ENCODE assay signal across 8 cellular contexts in the genomic region with DNA sequence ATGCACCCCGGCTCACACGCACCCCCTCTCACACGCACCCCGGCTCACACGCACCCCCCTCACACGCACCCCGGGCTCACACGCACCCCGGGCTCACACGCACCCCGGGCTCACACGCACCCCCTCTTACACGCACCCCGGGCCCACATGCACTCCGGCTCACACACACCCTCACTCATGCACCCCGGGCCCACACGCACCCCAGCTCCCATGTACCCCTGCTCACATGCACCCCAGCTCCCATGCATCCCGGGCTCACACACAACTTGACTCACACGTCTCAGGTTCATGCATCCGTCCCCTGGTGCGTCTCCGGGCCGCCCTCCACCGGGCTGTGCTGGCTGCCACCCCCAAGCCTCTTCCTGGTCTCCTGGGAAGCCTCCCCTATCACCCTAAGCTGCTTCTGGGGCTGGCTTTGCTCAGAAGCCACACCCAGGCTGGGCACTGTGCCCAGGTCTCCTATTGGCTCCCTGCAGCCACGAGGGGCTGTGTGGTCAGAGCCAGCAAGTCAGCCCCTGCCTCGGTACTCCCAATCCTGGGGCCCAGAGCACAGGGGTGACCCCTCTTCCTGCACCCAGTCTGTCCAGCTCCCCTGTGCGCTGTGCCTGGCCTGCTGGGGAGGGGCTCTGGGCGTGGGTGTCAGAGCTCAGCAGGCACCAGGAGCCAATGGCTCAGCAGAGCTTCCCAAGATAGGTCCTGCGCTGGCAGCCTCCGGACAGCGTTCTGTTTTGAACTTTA. TPM values are rescaled to one million over a fixed set of nuclear protein-coding genes. Genes with fewer than 3 reads are reported as not detected.
DNase-seq lines count a peak whose midpoint lies in the region; ATAC-seq and TF ChIP-seq lines count a peak whose summit lies in the region.

No MANE protein-coding gene starts in this region.

- no peaks in the 10 kb centered on the region for H3K9me3 ChIP-seq in mucosa of descending colon

- H3K4me3 ChIP-seq in mucosa of descending colon, result no peak overlapping the region

- DNase-seq in DMS153 (lab: John Stamatoyannopoulos, UW) (peak; percentile 56), NCI-H345 (lab: John Stamatoyannopoulos, UW) (peak; percentile 90), cerebellum (ENCODE audit: low spot score) (peak; percentile 97), mucosa of descending colon (peak; percentile 82 to 88 (median 83)), AML-193 (lab: John Stamatoyannopoulos, UW) (no peak)

- peaks cover 7% of the 10 kb centered on the region for H3K4me1 ChIP-seq in mucosa of descending colon (ENCODE audit: low read depth)

- no peak for TF ChIP-seq CTCF in mucosa of descending colon (IDR thresholded peaks at IDR 0.05)

- no peaks in the 10 kb centered on the region for H3K36me3 ChIP-seq in mucosa of descending colon (ENCODE audit: low read depth)

- intact Hi-C loops in mucosa of descending colon (cut with DNase I, micrococcal nuclease), result no loop called here

- ATAC-seq in mucosa of descending colon, result peak; percentile 72
- no peak for ATAC-seq in HG02588 (IDR thresholded peaks at IDR 0.05; ENCODE audit: unreplicated experiment)
- ATAC-seq in GM21737 (IDR thresholded peaks at IDR 0.05; ENCODE audit: unreplicated experiment), result no peak
- ATAC-seq in HG02870 (IDR thresholded peaks at IDR 0.05; ENCODE audit: unreplicated experiment), result no peak

RNA-seq across cellular contexts. Expression of gene TSPAN4, which starts 16.9 kb away (rescaled TPM):
- total RNA-seq in cerebellum, result 34.8 TPM
- 10 to 100 TPM in 2 of 3 donors, 1 to 10 TPM in 1; 9.2 to 42.4 (median 24.7) TPM for total RNA-seq in mucosa of descending colon

RNA-seq across cellular contexts. Expression of gene POLR2L, which starts 17.2 kb away (rescaled TPM):
- total RNA-seq in cerebellum (23.7 TPM), mucosa of descending colon (10 to 100 TPM; 67.1 to 86.8 (median 82.1) TPM)

RNA-seq across cellular contexts. Expression of gene CD151, which starts 26.8 kb away (rescaled TPM):
- total RNA-seq in cerebellum (36.7 TPM), mucosa of descending colon (100 to 1,000 TPM; 364 to 415 (median 378) TPM)

RNA-seq across cellular contexts. Expression of gene CRACR2B, which starts 31.8 kb away (rescaled TPM):
- total RNA-seq in cerebellum (4.0 TPM), mucosa of descending colon (100 to 1,000 TPM in 2 of 3 donors, 10 to 100 TPM in 1; 43.5 to 137 (median 129) TPM)

RNA-seq across cellular contexts. Expression of gene PNPLA2, which starts 40.8 kb away (rescaled TPM):
- 13.6 TPM for total RNA-seq in cerebellum
- total RNA-seq in mucosa of descending colon, result 100 to 1,000 TPM; 138 to 253 (median 167) TPM

Comparison
In these comparisons a context has a peak if more than half of its experiments do, and no peak if none do; other contexts are left out.
1. DNase-seq: peak in DMS153 (single experiment), NCI-H345 (single experiment), cerebellum (single experiment) and mucosa of descending colon (3 of 3); none in AML-193 (0 of 2).